Comparison of ENCODE assay signal across 1 cellular context in the genomic region with DNA sequence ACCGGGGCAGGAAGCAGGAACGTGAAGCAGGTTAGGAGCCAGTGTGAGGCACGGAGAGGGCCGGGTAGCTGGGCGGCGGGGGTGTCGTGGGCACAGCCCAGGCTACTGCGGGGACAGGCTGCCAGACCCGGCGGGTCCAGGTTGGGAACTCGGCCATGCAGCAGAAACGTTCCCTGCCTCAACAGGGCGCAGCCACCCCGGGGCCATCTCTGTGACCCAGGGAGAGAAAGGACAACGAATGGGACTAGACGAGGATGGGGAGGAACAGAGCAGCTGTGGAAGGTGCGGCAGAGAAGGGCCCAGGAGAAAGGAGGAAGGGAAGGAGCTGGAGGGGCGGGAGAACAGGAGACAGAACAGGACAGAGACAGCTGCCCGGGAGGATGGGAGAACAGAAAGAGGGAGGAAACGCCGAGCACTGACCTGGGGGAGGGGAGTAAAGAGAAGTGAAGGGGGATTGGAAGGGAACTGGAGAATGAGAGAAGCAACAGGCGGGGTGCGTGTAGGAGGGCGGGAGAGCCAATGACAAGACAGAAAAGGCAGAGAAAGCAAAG.
TF ChIP-seq lines count a peak whose summit lies in the region.

No MANE protein-coding gene starts in this region.

TF ChIP-seq in HepG2, 621 proteins besides CTCF, POLR2A, EP300 and RAD21:
- TF ChIP-seq NAIF1 (CRISPR knock-in tag; IDR thresholded peaks at IDR 0.05; ENCODE audit: borderline replicate concordance) (no peak), ERF (CRISPR knock-in tag; IDR thresholded peaks at IDR 0.05) (no peak), SMARCC2 (IDR thresholded peaks at IDR 0.05) (no peak), GATAD1 (CRISPR knock-in tag; IDR thresholded peaks at IDR 0.05) (no peak), ZNF552 (CRISPR knock-in tag; IDR thresholded peaks at IDR 0.05; ENCODE audit: borderline replicate concordance) (no peak)
- TF ChIP-seq, protein P1, sequence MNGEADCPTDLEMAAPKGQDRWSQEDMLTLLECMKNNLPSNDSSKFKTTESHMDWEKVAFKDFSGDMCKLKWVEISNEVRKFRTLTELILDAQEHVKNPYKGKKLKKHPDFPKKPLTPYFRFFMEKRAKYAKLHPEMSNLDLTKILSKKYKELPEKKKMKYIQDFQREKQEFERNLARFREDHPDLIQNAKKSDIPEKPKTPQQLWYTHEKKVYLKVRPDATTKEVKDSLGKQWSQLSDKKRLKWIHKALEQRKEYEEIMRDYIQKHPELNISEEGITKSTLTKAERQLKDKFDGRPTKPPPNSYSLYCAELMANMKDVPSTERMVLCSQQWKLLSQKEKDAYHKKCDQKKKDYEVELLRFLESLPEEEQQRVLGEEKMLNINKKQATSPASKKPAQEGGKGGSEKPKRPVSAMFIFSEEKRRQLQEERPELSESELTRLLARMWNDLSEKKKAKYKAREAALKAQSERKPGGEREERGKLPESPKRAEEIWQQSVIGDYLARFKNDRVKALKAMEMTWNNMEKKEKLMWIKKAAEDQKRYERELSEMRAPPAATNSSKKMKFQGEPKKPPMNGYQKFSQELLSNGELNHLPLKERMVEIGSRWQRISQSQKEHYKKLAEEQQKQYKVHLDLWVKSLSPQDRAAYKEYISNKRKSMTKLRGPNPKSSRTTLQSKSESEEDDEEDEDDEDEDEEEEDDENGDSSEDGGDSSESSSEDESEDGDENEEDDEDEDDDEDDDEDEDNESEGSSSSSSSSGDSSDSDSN (CRISPR knock-in tag; IDR thresholded peaks at IDR 0.05) = no peak
- TF ChIP-seq, protein P2, sequence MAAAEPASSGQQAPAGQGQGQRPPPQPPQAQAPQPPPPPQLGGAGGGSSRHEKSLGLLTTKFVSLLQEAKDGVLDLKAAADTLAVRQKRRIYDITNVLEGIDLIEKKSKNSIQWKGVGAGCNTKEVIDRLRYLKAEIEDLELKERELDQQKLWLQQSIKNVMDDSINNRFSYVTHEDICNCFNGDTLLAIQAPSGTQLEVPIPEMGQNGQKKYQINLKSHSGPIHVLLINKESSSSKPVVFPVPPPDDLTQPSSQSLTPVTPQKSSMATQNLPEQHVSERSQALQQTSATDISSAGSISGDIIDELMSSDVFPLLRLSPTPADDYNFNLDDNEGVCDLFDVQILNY (CRISPR knock-in tag; conservative IDR thresholded peaks at IDR 0.05) = no peak
- TF ChIP-seq, protein P3, sequence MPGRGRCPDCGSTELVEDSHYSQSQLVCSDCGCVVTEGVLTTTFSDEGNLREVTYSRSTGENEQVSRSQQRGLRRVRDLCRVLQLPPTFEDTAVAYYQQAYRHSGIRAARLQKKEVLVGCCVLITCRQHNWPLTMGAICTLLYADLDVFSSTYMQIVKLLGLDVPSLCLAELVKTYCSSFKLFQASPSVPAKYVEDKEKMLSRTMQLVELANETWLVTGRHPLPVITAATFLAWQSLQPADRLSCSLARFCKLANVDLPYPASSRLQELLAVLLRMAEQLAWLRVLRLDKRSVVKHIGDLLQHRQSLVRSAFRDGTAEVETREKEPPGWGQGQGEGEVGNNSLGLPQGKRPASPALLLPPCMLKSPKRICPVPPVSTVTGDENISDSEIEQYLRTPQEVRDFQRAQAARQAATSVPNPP (CRISPR knock-in tag; IDR thresholded peaks at IDR 0.05) = no peak
- TF ChIP-seq, protein P4, sequence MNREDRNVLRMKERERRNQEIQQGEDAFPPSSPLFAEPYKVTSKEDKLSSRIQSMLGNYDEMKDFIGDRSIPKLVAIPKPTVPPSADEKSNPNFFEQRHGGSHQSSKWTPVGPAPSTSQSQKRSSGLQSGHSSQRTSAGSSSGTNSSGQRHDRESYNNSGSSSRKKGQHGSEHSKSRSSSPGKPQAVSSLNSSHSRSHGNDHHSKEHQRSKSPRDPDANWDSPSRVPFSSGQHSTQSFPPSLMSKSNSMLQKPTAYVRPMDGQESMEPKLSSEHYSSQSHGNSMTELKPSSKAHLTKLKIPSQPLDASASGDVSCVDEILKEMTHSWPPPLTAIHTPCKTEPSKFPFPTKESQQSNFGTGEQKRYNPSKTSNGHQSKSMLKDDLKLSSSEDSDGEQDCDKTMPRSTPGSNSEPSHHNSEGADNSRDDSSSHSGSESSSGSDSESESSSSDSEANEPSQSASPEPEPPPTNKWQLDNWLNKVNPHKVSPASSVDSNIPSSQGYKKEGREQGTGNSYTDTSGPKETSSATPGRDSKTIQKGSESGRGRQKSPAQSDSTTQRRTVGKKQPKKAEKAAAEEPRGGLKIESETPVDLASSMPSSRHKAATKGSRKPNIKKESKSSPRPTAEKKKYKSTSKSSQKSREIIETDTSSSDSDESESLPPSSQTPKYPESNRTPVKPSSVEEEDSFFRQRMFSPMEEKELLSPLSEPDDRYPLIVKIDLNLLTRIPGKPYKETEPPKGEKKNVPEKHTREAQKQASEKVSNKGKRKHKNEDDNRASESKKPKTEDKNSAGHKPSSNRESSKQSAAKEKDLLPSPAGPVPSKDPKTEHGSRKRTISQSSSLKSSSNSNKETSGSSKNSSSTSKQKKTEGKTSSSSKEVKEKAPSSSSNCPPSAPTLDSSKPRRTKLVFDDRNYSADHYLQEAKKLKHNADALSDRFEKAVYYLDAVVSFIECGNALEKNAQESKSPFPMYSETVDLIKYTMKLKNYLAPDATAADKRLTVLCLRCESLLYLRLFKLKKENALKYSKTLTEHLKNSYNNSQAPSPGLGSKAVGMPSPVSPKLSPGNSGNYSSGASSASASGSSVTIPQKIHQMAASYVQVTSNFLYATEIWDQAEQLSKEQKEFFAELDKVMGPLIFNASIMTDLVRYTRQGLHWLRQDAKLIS (CRISPR knock-in tag; IDR thresholded peaks at IDR 0.05) = no peak
